Comparison of ENCODE assay signal across 21 cellular contexts in genomic region chr2:134185639-134186038, GRCh38.
"Had no signal": no experiment of that assay in that cellular context is flagged by ENCODE, and none has a peak within 500 bp of the region (broad histone marks: within the 10 kb centered on the region; RNA-seq: fewer than 3 reads in every experiment).

No MANE protein-coding gene starts in this region.

- H3K27me3 Mint-ChIP-seq: activated CD4-positive, alpha-beta T cell treated with anti-CD3 and anti-CD28 coated beads for 36 hours; activated CD8-positive, alpha-beta T cell treated with anti-CD3 and anti-CD28 coated beads for 36 hours had no signal

- H3K36me3 ChIP-seq: ascending aorta, Peyer's patch had no signal

- H3K9me3 ChIP-seq: ascending aorta, body of pancreas, Peyer's patch, SJCRH30 had no signal

- DNase-seq: activated CD4-positive, alpha-beta T cell treated with anti-CD3 and anti-CD28 coated beads for 36 hours; activated CD4-positive, alpha-beta T cell treated with anti-CD3 and anti-CD28 coated beads, Interleukin-2, amount 50 U/mL, for 1 hour; activated CD8-positive, alpha-beta memory T cell treated with anti-CD3 and anti-CD28 coated beads, Interleukin-2, amount 50 U/mL, for 4 hours; activated CD8-positive, alpha-beta T cell treated with anti-CD3 and anti-CD28 coated beads for 36 hours; activated naive CD4-positive, alpha-beta T cell treated with anti-CD3 and anti-CD28 coated beads, Interleukin-2, amount 50 U/mL, for 16 hours; activated T-cell treated with anti-CD3 and anti-CD28 coated beads, Interleukin-2, amount 50 U/mL, for 72 hours; amniotic stem cell; body of pancreas; central memory CD4-positive, alpha-beta T cell; Kasumi-1; NCI-H1105 treated with DMSO at 0.1 percent for 48 hours; NCI-H187 treated with DMSO at 0.1 percent for 48 hours; NCI-H2081 treated with DMSO at 0.1 percent for 48 hours; NCI-H446; NCI-H524; Peyer's patch; Right ventricle myocardium superior; SJCRH30 had no signal

- H3K4me3 ChIP-seq: ascending aorta, body of pancreas, Peyer's patch, SJCRH30 had no signal

- H3K4me3 Mint-ChIP-seq: activated CD4-positive, alpha-beta T cell treated with anti-CD3 and anti-CD28 coated beads for 36 hours; activated CD8-positive, alpha-beta T cell treated with anti-CD3 and anti-CD28 coated beads for 36 hours had no signal

- H3K9me3 Mint-ChIP-seq: activated CD8-positive, alpha-beta T cell treated with anti-CD3 and anti-CD28 coated beads for 36 hours; activated T-cell treated with anti-CD3 and anti-CD28 coated beads, Interleukin-2, amount 50 U/mL, for 72 hours had no signal

- ATAC-seq: activated CD4-positive, alpha-beta T cell treated with anti-CD3 and anti-CD28 coated beads for 36 hours; activated CD8-positive, alpha-beta T cell treated with anti-CD3 and anti-CD28 coated beads for 36 hours; activated T-cell treated with anti-CD3 and anti-CD28 coated beads, Interleukin-2, amount 50 U/mL, for 72 hours; body of pancreas had no signal

- H3K27ac Mint-ChIP-seq: activated CD4-positive, alpha-beta T cell treated with anti-CD3 and anti-CD28 coated beads for 36 hours; activated CD8-positive, alpha-beta T cell treated with anti-CD3 and anti-CD28 coated beads for 36 hours; activated T-cell treated with anti-CD3 and anti-CD28 coated beads, Interleukin-2, amount 50 U/mL, for 72 hours had no signal

- H3K27me3 ChIP-seq: ascending aorta, body of pancreas, Peyer's patch, SJCRH30 had no signal

- H3K27ac ChIP-seq: ascending aorta, body of pancreas, Peyer's patch, RWPE1, SJCRH30, VCaP had no signal
